8 cellular contexts compared by ENCODE assay signal in genomic region chr1:12229835-12230548, GRCh38. TPM values are rescaled to one million over a fixed set of nuclear protein-coding genes. Genes with fewer than 3 reads are reported as not detected.
DNase-seq lines count a peak whose midpoint lies in the region; ATAC-seq and TF ChIP-seq lines count a peak whose summit lies in the region.

Gene VPS13D, plus strand, starts transcription at chr1:12230030. Its CDS starts 4,237 bp downstream, at chr1:12234267.

- H3K9ac ChIP-seq in HUES6 (ENCODE audit: low read length): peak within 1 kb of the TSS; percentile 52

- peak; percentile 61 for DNase-seq in Caki2 (ENCODE audit: low read depth)
- peak; percentile 79 for DNase-seq in RWPE2 (ENCODE audit: low spot score)
- DNase-seq in activated T-helper 9 cell treated with anti-CD3 and anti-CD28 coated beads, Interleukin-2, amount 50 U/mL, for 16 hours (ENCODE audit: low read depth): peak; percentile 77
- DNase-seq in fibroblast of the conjunctiva (ENCODE audit: low read depth): peak; percentile 35
- peak; percentile 94 for DNase-seq in nephron progenitor cell
- peak; percentile 85 to 86 for DNase-seq in stimulated activated naive CD8-positive, alpha-beta T cell treated with anti-CD3 and anti-CD28 coated beads, Interleukin-15, amount 100 ng/mL, for 72 hours

- H3K4me1 Mint-ChIP-seq in nephron progenitor cell: peaks cover 4% of the 10 kb centered on the region
- H3K4me1 Mint-ChIP-seq in stimulated activated naive CD8-positive, alpha-beta T cell treated with anti-CD3 and anti-CD28 coated beads, Interleukin-15, amount 100 ng/mL, for 72 hours: peaks cover 22% of the 10 kb centered on the region

- peak within 1 kb of the TSS; percentile 78 for H3K4me3 ChIP-seq in HUES6 (ENCODE audit: low read depth, low read length)
- peak within 1 kb of the TSS; percentile 98 for H3K4me3 ChIP-seq in RWPE2 (ENCODE audit: severe bottlenecking)

- H3K27ac ChIP-seq in HUES6 (ENCODE audit: low read depth, low read length) (no peak within 1 kb of the TSS), RWPE2 (ENCODE audit: poor library complexity, severe bottlenecking) (peak within 1 kb of the TSS; percentile 74)

- H3K36me3 ChIP-seq in HUES6 (ENCODE audit: control insufficient read depth, insufficient read depth, low read length) (peaks cover 2% of the 10 kb centered on the region; the same call in 1 of the 2 replicates), RWPE2 (ENCODE audit: low read depth) (peaks cover 12% of the 10 kb centered on the region)

- H3K36me3 Mint-ChIP-seq in nephron progenitor cell (ENCODE audit: low read depth): peaks cover 3% of the 10 kb centered on the region

- in situ Hi-C loops in Caki2 (cut with HindIII; ENCODE audit: low pct_unique_long_range_greater_than_20kb, low sequenced_read_pairs): no loop called here

- peak; percentile 87 for ATAC-seq in GM19463 (IDR thresholded peaks at IDR 0.05; ENCODE audit: unreplicated experiment)
- ATAC-seq in RWPE2 (ENCODE audit: low read depth): peak; percentile 82
- ATAC-seq in stimulated activated naive CD8-positive, alpha-beta T cell treated with anti-CD3 and anti-CD28 coated beads, Interleukin-15, amount 100 ng/mL, for 72 hours: peak; percentile 97

- peaks cover under 1% of the 10 kb centered on the region for H3K9me3 Mint-ChIP-seq in nephron progenitor cell
- no peaks in the 10 kb centered on the region for H3K9me3 Mint-ChIP-seq in stimulated activated naive CD8-positive, alpha-beta T cell treated with anti-CD3 and anti-CD28 coated beads, Interleukin-15, amount 100 ng/mL, for 72 hours

- TF ChIP-seq CTCF in RWPE2 (IDR thresholded peaks at IDR 0.05; ENCODE audit: poor library complexity, severe bottlenecking) (peak; percentile 97), nephron progenitor cell (IDR thresholded peaks at IDR 0.05) (peak; percentile 89)

- peak within 1 kb of the TSS; percentile 88 for H3K4me3 Mint-ChIP-seq in nephron progenitor cell
- peak within 1 kb of the TSS; percentile 82 to 91 for H3K4me3 Mint-ChIP-seq in stimulated activated naive CD8-positive, alpha-beta T cell treated with anti-CD3 and anti-CD28 coated beads, Interleukin-15, amount 100 ng/mL, for 72 hours

- H3K4me1 ChIP-seq in HUES6 (ENCODE audit: control insufficient read depth, insufficient read depth, low read length): peaks cover 13% of the 10 kb centered on the region
- peaks cover 15% of the 10 kb centered on the region for H3K4me1 ChIP-seq in RWPE2 (ENCODE audit: insufficient read depth, poor library complexity, severe bottlenecking)

- H3K27me3 ChIP-seq in HUES6 (ENCODE audit: control insufficient read depth, insufficient read depth, low read length) (no peaks in the 10 kb centered on the region), RWPE2 (ENCODE audit: insufficient read depth, poor library complexity, severe bottlenecking) (no peaks in the 10 kb centered on the region)

- H3K9me3 ChIP-seq in HUES6 (ENCODE audit: control insufficient read depth, insufficient read depth, low read depth, low read length): no peaks in the 10 kb centered on the region
- no peaks in the 10 kb centered on the region for H3K9me3 ChIP-seq in RWPE2 (ENCODE audit: severe bottlenecking)

- H3K27ac Mint-ChIP-seq in nephron progenitor cell: no peak within 1 kb of the TSS
- H3K27ac Mint-ChIP-seq in stimulated activated naive CD8-positive, alpha-beta T cell treated with anti-CD3 and anti-CD28 coated beads, Interleukin-15, amount 100 ng/mL, for 72 hours: peak within 1 kb of the TSS; percentile 61 to 85

- peaks cover 9% of the 10 kb centered on the region for H3K27me3 Mint-ChIP-seq in nephron progenitor cell (ENCODE audit: low read depth, poor library complexity)
- H3K27me3 Mint-ChIP-seq in stimulated activated naive CD8-positive, alpha-beta T cell treated with anti-CD3 and anti-CD28 coated beads, Interleukin-15, amount 100 ng/mL, for 72 hours: no peaks in the 10 kb centered on the region

RNA-seq across cellular contexts. Expression of gene VPS13D, which starts in this region (rescaled TPM):
- 11.1 and 16.0 TPM in 2 replicates for total RNA-seq in Caki2 (2014; rRNA removed; shearing (Covaris generic); ENCODE audit: low replicate concordance)

Comparison
In these comparisons a context has a peak if more than half of its experiments do, and no peak if none do; other contexts are left out.
1. DNase-seq: peak in every context shown above with its lines; median percentile 94 in nephron progenitor cell; 86 in stimulated activated naive CD8-positive, alpha-beta T cell treated with anti-CD3 and anti-CD28 coated beads, Interleukin-15, amount 100 ng/mL, for 72 hours; 79 in RWPE2; 77 in activated T-helper 9 cell treated with anti-CD3 and anti-CD28 coated beads, Interleukin-2, amount 50 U/mL, for 16 hours; 61 in Caki2; 35 in fibroblast of the conjunctiva.